In genomic region chr3:129211772-129212171, GRCh38 we compare ENCODE assay signal across 8 cellular contexts. TPM values are rescaled to one million over a fixed set of nuclear protein-coding genes. Genes with fewer than 3 reads are reported as not detected.
DNase-seq lines count a peak whose midpoint lies in the region; ATAC-seq and TF ChIP-seq lines count a peak whose summit lies in the region.

No MANE protein-coding gene starts in this region.

- intact Hi-C loops in right lobe of liver (cut with DNase I), result no loop called here

- peak; percentile 65 for DNase-seq in AG08395 (ENCODE audit: low spot score)
- DNase-seq in NCI-H1092 treated with DMSO at 0.1 percent for 48 hours (lab: John Stamatoyannopoulos, UW), result peak; percentile 36
- DNase-seq in astrocyte of the spinal cord (ENCODE audit: low read depth, low spot score), result peak; percentile 81
- peak; percentile 76 to 83 (median 82) for DNase-seq in right lobe of liver

- no peak for TF ChIP-seq POLR2A in right lobe of liver (IDR thresholded peaks at IDR 0.05)

- in situ Hi-C loops in astrocyte of the spinal cord (cut with HindIII; ENCODE audit: low sequenced_read_pairs), result no loop called here

- H3K4me3 ChIP-seq in astrocyte of the spinal cord (ENCODE audit: low read depth, low read length), result no peak overlapping the region
- H3K4me3 ChIP-seq in right lobe of liver, result peak overlapping the region in 1 of 3 donors; percentile 2

- no peak for TF ChIP-seq CTCF in astrocyte of the spinal cord (IDR thresholded peaks at IDR 0.05; ENCODE audit: low read depth, low read length)
- TF ChIP-seq CTCF in right lobe of liver (IDR thresholded peaks at IDR 0.05), result no peak

- peak overlapping the region; percentile 31 to 79 (median 69) for H3K27ac ChIP-seq in right lobe of liver

- no peaks in the 10 kb centered on the region for H3K36me3 ChIP-seq in right lobe of liver

- WGBS in right lobe of liver (ENCODE audit: insufficient coverage, low coverage, low lambda C conversion rate, missing lambda C conversion rate), result 4% methylated on average over 6 of the region's 6 CpGs

- peak; percentile 83 to 95 (median 86) for ATAC-seq in right lobe of liver
- ATAC-seq in HG02571 (IDR thresholded peaks at IDR 0.05; ENCODE audit: unreplicated experiment), result no peak
- no peak for ATAC-seq in HG02973 (IDR thresholded peaks at IDR 0.05; ENCODE audit: unreplicated experiment)
- no peak for ATAC-seq in HG03045 (IDR thresholded peaks at IDR 0.05; ENCODE audit: unreplicated experiment)
- no peak for ATAC-seq in HG03342 (IDR thresholded peaks at IDR 0.05; ENCODE audit: unreplicated experiment)

- peaks cover 0 to 30% (median 14%) of the 10 kb centered on the region in 4 donors for H3K4me1 ChIP-seq in right lobe of liver

- no peaks in the 10 kb centered on the region for H3K27me3 ChIP-seq in right lobe of liver

- H3K9me3 ChIP-seq in right lobe of liver, result no peaks in the 10 kb centered on the region

RNA-seq across cellular contexts. Expression of gene CNBP, which starts 28.1 kb away (rescaled TPM):
- 100 to 1,000 TPM; 164 to 222 (median 215) TPM for total RNA-seq in right lobe of liver

RNA-seq across cellular contexts. Expression of gene COPG1, which starts 37.6 kb away (rescaled TPM):
- total RNA-seq in right lobe of liver, result 100 to 1,000 TPM in 5 of 6 experiments, 10 to 100 TPM in 1; 75.9 to 140 (median 119) TPM

RNA-seq across cellular contexts. Expression of gene ISY1, which starts 50.9 kb away (rescaled TPM):
- 10 to 100 TPM in 2 of 6 experiments, 1 to 10 TPM in 4; 2.8 to 10.8 (median 8.9) TPM for total RNA-seq in right lobe of liver

Comparison
In these comparisons a context has a peak if more than half of its experiments do, and no peak if none do; other contexts are left out.
1. ATAC-seq: peak in right lobe of liver (4 of 4); none in HG02571 (single experiment), HG02973 (single experiment), HG03045 (single experiment) and HG03342 (single experiment).
2. Peak in every context shown above with its lines, with median percentiles within 50 percentile points of each other: DNase-seq.